In genomic region chr5:121870489-121870888, GRCh38 we compare ENCODE assay signal across 14 cellular contexts. TPM values are rescaled to one million over a fixed set of nuclear protein-coding genes. Genes with fewer than 3 reads are reported as not detected.
A peak's percentile ranks its signal among the peaks of the same experiment; 100 is the strongest.
DNase-seq lines count a peak whose midpoint lies in the region; ATAC-seq, FAIRE-seq and TF ChIP-seq lines count a peak whose summit lies in the region.
"Had no signal": no experiment of that assay in that cellular context is flagged by ENCODE, and none has a peak within 500 bp of the region (broad histone marks: within the 10 kb centered on the region; RNA-seq: fewer than 3 reads in every experiment).

No MANE protein-coding gene starts in this region.

- TF ChIP-seq CTCF in D721Med (IDR thresholded peaks at IDR 0.05; ENCODE audit: insufficient read depth, missing control alignments), result peak; percentile 53
- no peak for TF ChIP-seq CTCF in astrocyte (IDR thresholded peaks at IDR 0.05; ENCODE audit: insufficient read depth, low read depth, low read length)

- DNase-seq in D721Med (ENCODE audit: insufficient read length, low spot score) (no peak), astrocyte (ENCODE audit: low read depth) (no peak), inferior parietal cortex (ENCODE audit: extremely low spot score) (peak; percentile 23), LoVo (ENCODE audit: low spot score) (no peak), NCI-H1092 (lab: John Stamatoyannopoulos, UW) (no peak)
- DNase-seq: activated T-cell treated with anti-CD3 and anti-CD28 coated beads for 4 hours; stimulated activated CD4-positive, alpha-beta T cell treated with anti-CD3 and anti-CD28 coated beads, Interleukin-15, amount 100 ng/mL, for 24 hours; stimulated activated naive CD8-positive, alpha-beta T cell treated with anti-CD3 and anti-CD28 coated beads, Interleukin-15, amount 100 ng/mL, for 72 hours had no signal

- H3K4me3 Mint-ChIP-seq in astrocyte (ENCODE audit: unreplicated experiment), result no peak overlapping the region
- H3K4me3 Mint-ChIP-seq: stimulated activated naive CD8-positive, alpha-beta T cell treated with anti-CD3 and anti-CD28 coated beads, Interleukin-15, amount 100 ng/mL, for 72 hours had no signal

- H2AFZ ChIP-seq in astrocyte (ENCODE audit: low read depth, low read length), result no peak overlapping the region

- no peak for FAIRE-seq in D721Med (lab: Jason Lieb, UNC)
- peak; percentile 26 for FAIRE-seq in astrocyte (lab: Jason Lieb, UNC)

- no peaks in the 10 kb centered on the region for H4K20me1 ChIP-seq in astrocyte (ENCODE audit: insufficient read depth, low read length)

- TF ChIP-seq EP300 in Ishikawa (IDR thresholded peaks at IDR 0.05; ENCODE audit: borderline replicate concordance), result no peak

- H3K9me3 Mint-ChIP-seq in astrocyte (ENCODE audit: unreplicated experiment), result no peaks in the 10 kb centered on the region
- H3K9me3 Mint-ChIP-seq: stimulated activated naive CD8-positive, alpha-beta T cell treated with anti-CD3 and anti-CD28 coated beads, Interleukin-15, amount 100 ng/mL, for 72 hours had no signal

- no peaks in the 10 kb centered on the region for H3K27me3 ChIP-seq in astrocyte (ENCODE audit: insufficient read depth, low read length)

- no peaks in the 10 kb centered on the region for H3K36me3 ChIP-seq in astrocyte (ENCODE audit: insufficient read depth, low read length)

- H3K27ac ChIP-seq in astrocyte (ENCODE audit: low read depth, low read length), result no peak overlapping the region
- H3K27ac ChIP-seq: HL-60 had no signal

- no peaks in the 10 kb centered on the region for H3K79me2 ChIP-seq in astrocyte (ENCODE audit: insufficient read depth, low read length)

- H3K4me2 ChIP-seq in astrocyte (ENCODE audit: low read length), result no peak overlapping the region

- no peaks in the 10 kb centered on the region for H3K9me3 ChIP-seq in astrocyte (ENCODE audit: insufficient read depth, low read depth, low read length)

- TF ChIP-seq RAD21 in Ishikawa (IDR thresholded peaks at IDR 0.05; ENCODE audit: low read depth), result peak; percentile 44

- no peak overlapping the region for H3K9ac ChIP-seq in astrocyte (ENCODE audit: low read length)

- H3K36me3 Mint-ChIP-seq in astrocyte (ENCODE audit: low read depth, unreplicated experiment), result no peaks in the 10 kb centered on the region

- H3K4me1 Mint-ChIP-seq in astrocyte (ENCODE audit: low read depth, unreplicated experiment), result no peaks in the 10 kb centered on the region
- H3K4me1 Mint-ChIP-seq: stimulated activated naive CD8-positive, alpha-beta T cell treated with anti-CD3 and anti-CD28 coated beads, Interleukin-15, amount 100 ng/mL, for 72 hours had no signal

- H3K4me1 ChIP-seq in astrocyte (ENCODE audit: insufficient read depth, low read length), result no peaks in the 10 kb centered on the region

- no peaks in the 10 kb centered on the region for H3K27me3 Mint-ChIP-seq in astrocyte (ENCODE audit: low read depth, unreplicated experiment)
- H3K27me3 Mint-ChIP-seq: stimulated activated naive CD8-positive, alpha-beta T cell treated with anti-CD3 and anti-CD28 coated beads, Interleukin-15, amount 100 ng/mL, for 72 hours had no signal

- ATAC-seq in GM18867 (IDR thresholded peaks at IDR 0.05; ENCODE audit: unreplicated experiment) (no peak), HG02678 (IDR thresholded peaks at IDR 0.05; ENCODE audit: unreplicated experiment) (no peak)
- ATAC-seq: stimulated activated naive CD8-positive, alpha-beta T cell treated with anti-CD3 and anti-CD28 coated beads, Interleukin-15, amount 100 ng/mL, for 72 hours had no signal

- no peak overlapping the region for H3K27ac Mint-ChIP-seq in astrocyte (ENCODE audit: unreplicated experiment)
- H3K27ac Mint-ChIP-seq: stimulated activated naive CD8-positive, alpha-beta T cell treated with anti-CD3 and anti-CD28 coated beads, Interleukin-15, amount 100 ng/mL, for 72 hours had no signal

- no peak overlapping the region for H3K4me3 ChIP-seq in astrocyte (ENCODE audit: insufficient read depth, low read depth, low read length)

TF ChIP-seq in Ishikawa, 13 proteins besides CTCF, POLR2A, EP300 and RAD21:
- TF ChIP-seq NFIC (IDR thresholded peaks at IDR 0.05) (no peak), MAX (IDR thresholded peaks at IDR 0.05) (no peak)
TF ChIP-seq in Ishikawa: peak in this region for 0.

RNA-seq across cellular contexts. Expression of gene FTMT, which starts 18.8 kb away (rescaled TPM):
- not detected in 2 replicates for total RNA-seq in astrocyte
- total RNA-seq: Daoy; T-helper 2 cell treated with Interferon-gamma antibody and Interleukin-4, amounts not matched to agents 100 ng/mL and 5 ng/mL, for 36 hours had no signal
